8 cellular contexts compared by ENCODE assay signal in the genomic region with DNA sequence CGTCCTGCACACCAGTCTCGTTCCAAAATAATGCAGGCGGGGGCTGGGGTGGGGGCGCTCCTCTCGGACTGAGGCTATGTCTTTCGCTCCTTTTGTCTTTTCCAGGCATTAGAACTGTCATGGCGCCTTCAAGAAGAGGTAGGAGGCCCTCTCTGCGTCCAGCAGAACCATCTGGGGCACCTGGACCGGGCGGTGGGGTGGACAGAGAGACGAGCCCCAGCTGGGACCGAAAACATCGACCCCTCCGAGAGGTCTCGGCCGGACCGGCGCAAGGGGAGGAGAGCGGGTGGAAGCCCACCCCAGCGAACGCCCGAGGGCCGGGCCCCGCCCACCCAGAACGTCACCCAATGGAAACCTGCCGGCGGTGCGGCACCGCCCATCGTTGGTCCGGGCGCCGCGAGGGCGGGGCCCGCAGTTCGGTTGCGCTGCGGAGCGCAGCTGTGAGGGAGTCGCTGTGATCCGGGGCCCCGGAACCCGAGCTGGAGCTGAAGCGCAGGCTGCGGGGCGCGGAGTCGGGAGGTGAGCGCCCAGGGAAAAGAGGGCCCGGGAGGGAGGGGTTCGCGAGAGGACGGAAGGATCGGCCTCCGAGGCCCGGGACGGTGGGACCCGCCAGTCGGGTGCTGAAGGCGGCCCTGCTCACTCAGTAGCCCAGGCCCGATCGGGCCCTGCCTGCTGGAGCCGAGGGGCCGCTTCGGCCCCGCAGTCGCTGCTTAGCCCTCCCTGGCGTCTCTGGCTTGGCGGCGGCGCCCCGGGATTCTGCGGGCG. TPM values are rescaled to one million over a fixed set of nuclear protein-coding genes. Genes with fewer than 3 reads are reported as not detected.
A peak's percentile ranks its signal among the peaks of the same experiment; 100 is the strongest.
DNase-seq lines count a peak whose midpoint lies in the region; ATAC-seq, FAIRE-seq and TF ChIP-seq lines count a peak whose summit lies in the region.

A gene (plus strand): TSS at position 419 of the 765 bp plus-strand sequence. CDS start 4,643 bp downstream, outside the sequence.

- peaks cover 8% of the 10 kb centered on the region; the same call in 1 of the 2 replicates for H3K23me2 ChIP-seq in H1 (ENCODE audit: low read depth, low read length)

- peaks cover 3 to 33% of the 10 kb centered on the region in 2 experiments; a peak in 3 of 4 replicates for H3K79me2 ChIP-seq in H1 (ENCODE audit: control insufficient read depth in 1 of 2, insufficient read depth in 2 of 2, low read length in 2 of 2)
- H3K79me2 ChIP-seq in mesendoderm (ENCODE audit: control insufficient read depth, insufficient read depth, low read length), result peaks cover 28% of the 10 kb centered on the region

- intact Hi-C loops in Caco-2 (cut with micrococcal nuclease; ENCODE audit: unreplicated experiment), result loop anchor here (1.0 to 2.0 kb wide), 2 partner anchors 19 to 58 kb away; a partner anchor contains a TSS

- peak within 1 kb of the TSS; percentile 89 for H3K4me3 Mint-ChIP-seq in Caco-2 (ENCODE audit: unreplicated experiment)
- peak within 1 kb of the TSS; percentile 96 for H3K4me3 Mint-ChIP-seq in activated CD8-positive, alpha-beta memory T cell treated with anti-CD3 and anti-CD28 coated beads, Interleukin-2, amount 10 ng/mL, durations not matched to agents 7 days and 5 days

- BruUV-seq in Caco-2 (replicated peaks; lab: Mats Ljungman, UMichigan), result no TSS peak

- H2AK5ac ChIP-seq in H1 (ENCODE audit: low read depth, low read length), result no peak within 1 kb of the TSS
- no peak within 1 kb of the TSS for H2AK5ac ChIP-seq in mesendoderm (ENCODE audit: low read length)

- H3K4ac ChIP-seq in H1 (replicated peaks; ENCODE audit: insufficient read length, low read depth, low read length), result peak within 1 kb of the TSS; percentile 46
- H3K4ac ChIP-seq in mesendoderm (ENCODE audit: low read depth, low read length), result peak within 1 kb of the TSS; percentile 89

- no peaks in the 10 kb centered on the region for H3K9me3 Mint-ChIP-seq in Caco-2 (ENCODE audit: unreplicated experiment)
- H3K9me3 Mint-ChIP-seq in activated CD8-positive, alpha-beta memory T cell treated with anti-CD3 and anti-CD28 coated beads, Interleukin-2, amount 10 ng/mL, durations not matched to agents 7 days and 5 days (ENCODE audit: low read depth), result no peaks in the 10 kb centered on the region

- POLR2A ChIA-PET in Caco-2 (lab: Charles Lee) (interaction anchor here (1.0 to 3.4 kb wide), 5 partner anchors 19 to 74 kb away, joined by 3 to 63 read pairs (median 4); a partner anchor contains a TSS), H1 (lab: Charles Lee; ENCODE audit: partially characterized antibody) (interaction anchor here (0.7 to 4.8 kb wide), 17 partner anchors 10 to 200 kb away, joined by 3 to 48 read pairs (median 4); a partner anchor contains a TSS)

- DNase-seq in Caco-2 (peak; percentile 96 to 98), HTR-8/SVneo (ENCODE audit: insufficient read length, low spot score) (peak; percentile 96), NT2/D1 (ENCODE audit: low read depth, low spot score) (peak; percentile 88), H1 (ENCODE audit: low read depth in 1 of 2, low spot score in 2 of 2) (peak; percentile 71 to 96), mesendoderm (peak; percentile 95)
- peak; percentile 94 for DNase-seq in activated CD8-positive, alpha-beta memory T cell treated with anti-CD3 and anti-CD28 coated beads, Interleukin-2, amount 10 ng/mL, durations not matched to agents 7 days and 5 days
- DNase-seq in stimulated activated CD8-positive, alpha-beta memory T cell treated with anti-CD3 and anti-CD28 coated beads, Interleukin-12 subunit alpha, Interleukin-12 subunit beta, amount 100 ng/mL, for 4 hours (ENCODE audit: low read depth), result peak; percentile 87

- H3K27ac ChIP-seq in H1 (ENCODE audit: low read depth, low read length) (peak within 1 kb of the TSS; percentile 85), mesendoderm (ENCODE audit: low read depth, low read length) (peak within 1 kb of the TSS; percentile 99)

- peaks cover 6% of the 10 kb centered on the region for H3K4me1 Mint-ChIP-seq in Caco-2 (ENCODE audit: low read depth, unreplicated experiment)
- H3K4me1 Mint-ChIP-seq in activated CD8-positive, alpha-beta memory T cell treated with anti-CD3 and anti-CD28 coated beads, Interleukin-2, amount 10 ng/mL, durations not matched to agents 7 days and 5 days, result peaks cover 31% of the 10 kb centered on the region

- H3K36me3 ChIP-seq in Caco-2 (ENCODE audit: control insufficient read depth, insufficient read depth, low read length) (peaks cover 2% of the 10 kb centered on the region; the same call in 1 of the 2 replicates), NT2/D1 (ENCODE audit: insufficient read depth, insufficient read length, low read length) (peaks cover 4% of the 10 kb centered on the region), H1 (ENCODE audit: control insufficient read depth in 2 of 4, insufficient read depth in 4 of 4, low read length in 3 of 4) (peaks cover under 1 to 4% (median 3%) of the 10 kb centered on the region in 4 experiments; a peak in 7 of 8 replicates), mesendoderm (ENCODE audit: control insufficient read depth, insufficient read depth, low read length) (no peaks in the 10 kb centered on the region)

- peak within 1 kb of the TSS; percentile 92 for H3K4me3 ChIP-seq in Caco-2 (ENCODE audit: low read depth, low read length)
- H3K4me3 ChIP-seq in NT2/D1 (ENCODE audit: insufficient read length, low read depth), result peak within 1 kb of the TSS; percentile 79
- H3K4me3 ChIP-seq in H1 (ENCODE audit: extremely low read depth in 1 of 4, insufficient read depth in 2 of 4, low read depth in 3 of 4, low read length in 4 of 4), result peak within 1 kb of the TSS; percentile 83 to 94 (median 91)
- H3K4me3 ChIP-seq in mesendoderm (ENCODE audit: low read length), result peak within 1 kb of the TSS; percentile 77

- H4K5ac ChIP-seq in H1 (ENCODE audit: insufficient read length, low read depth, low read length) (peak within 1 kb of the TSS; percentile 73), mesendoderm (ENCODE audit: low read length) (no peak within 1 kb of the TSS)

- peak; percentile 84 for ATAC-seq in GM21367 (IDR thresholded peaks at IDR 0.05; ENCODE audit: unreplicated experiment)
- peak; percentile 89 for ATAC-seq in activated CD8-positive, alpha-beta memory T cell treated with anti-CD3 and anti-CD28 coated beads, Interleukin-2, amount 10 ng/mL, durations not matched to agents 7 days and 5 days

- H3K9me3 ChIP-seq in Caco-2 (no peaks in the 10 kb centered on the region), NT2/D1 (ENCODE audit: insufficient read depth, low read length) (no peaks in the 10 kb centered on the region), H1 (ENCODE audit: insufficient read depth in 2 of 2, low read depth in 1 of 2, low read length in 1 of 2) (no peaks in the 10 kb centered on the region)

- no peak within 1 kb of the TSS for H2BK20ac ChIP-seq in H1 (ENCODE audit: low read length)

- no peaks in the 10 kb centered on the region for H3K27me3 ChIP-seq in Caco-2 (replicated peaks; ENCODE audit: control insufficient read depth, insufficient read depth, low read length)
- no peaks in the 10 kb centered on the region for H3K27me3 ChIP-seq in NT2/D1 (ENCODE audit: insufficient read depth, insufficient read length)
- H3K27me3 ChIP-seq in H1 (replicated peaks in 1 of 4; ENCODE audit: control insufficient read depth in 3 of 4, extremely low read depth in 1 of 4, insufficient read depth in 3 of 4, low read length in 3 of 4), result no peaks in the 10 kb centered on the region
- no peaks in the 10 kb centered on the region for H3K27me3 ChIP-seq in mesendoderm (ENCODE audit: insufficient read depth, low read length, poor library complexity)

- H2BK120ac ChIP-seq in H1 (replicated peaks; ENCODE audit: low read depth, low read length), result no peak within 1 kb of the TSS
- H2BK120ac ChIP-seq in mesendoderm (ENCODE audit: low read depth, low read length), result peak within 1 kb of the TSS; percentile 66

- peak within 1 kb of the TSS; percentile 78 to 93 for H3K4me2 ChIP-seq in H1 (ENCODE audit: insufficient read depth in 1 of 2, low read depth in 2 of 2, low read length in 2 of 2)
- H3K4me2 ChIP-seq in mesendoderm (ENCODE audit: low read length), result peak within 1 kb of the TSS; percentile 82

- H2AFZ ChIP-seq in H1 (ENCODE audit: low read length), result peak within 1 kb of the TSS; percentile 65; the same call in 1 of the 2 replicates

- H3K27me3 Mint-ChIP-seq in Caco-2 (ENCODE audit: insufficient read depth, unreplicated experiment), result no peaks in the 10 kb centered on the region
- H3K27me3 Mint-ChIP-seq in activated CD8-positive, alpha-beta memory T cell treated with anti-CD3 and anti-CD28 coated beads, Interleukin-2, amount 10 ng/mL, durations not matched to agents 7 days and 5 days, result peaks cover 3% of the 10 kb centered on the region

- peak within 1 kb of the TSS; percentile 75; the same call in 1 of the 2 replicates for H2BK5ac ChIP-seq in H1 (ENCODE audit: low read depth, low read length)
- no peak within 1 kb of the TSS for H2BK5ac ChIP-seq in mesendoderm (ENCODE audit: low read length)

- H3K4me1 ChIP-seq in Caco-2 (peaks cover 19% of the 10 kb centered on the region), NT2/D1 (ENCODE audit: insufficient read depth, insufficient read length) (peaks cover 2% of the 10 kb centered on the region), H1 (replicated peaks in 1 of 4; ENCODE audit: control insufficient read depth in 3 of 4, insufficient read depth in 4 of 4, low read length in 3 of 4) (no peaks in the 10 kb centered on the region; a peak in 2 of 7 replicates), mesendoderm (ENCODE audit: control insufficient read depth, low read depth, low read length) (peaks cover 2% of the 10 kb centered on the region)

- FAIRE-seq in HTR-8/SVneo (lab: Jason Lieb, UNC) (peak; percentile 90), H1 (lab: Jason Lieb, UNC) (no peak)

- peak in 1 of 2 experiments; percentile 34; a peak in 1 of 3 replicates for TF ChIP-seq EP300 in H1 (IDR thresholded peaks at IDR 0.05; ENCODE audit: borderline replicate concordance in 1 of 2, low read depth in 2 of 2, low read length in 2 of 2)

- H3K18ac ChIP-seq in H1 (ENCODE audit: extremely low read depth, low read length), result peak within 1 kb of the TSS; percentile 93
- H3K18ac ChIP-seq in mesendoderm (ENCODE audit: low read length), result peak within 1 kb of the TSS; percentile 97

- H3K23ac ChIP-seq in H1 (ENCODE audit: insufficient read length) (no peak within 1 kb of the TSS), mesendoderm (ENCODE audit: low read length) (peak within 1 kb of the TSS; percentile 29)

- WGBS in H1 (ENCODE audit: extremely low coverage in 1 of 2, insufficient coverage in 1 of 2, insufficient read length in 1 of 2, insufficient replicate concordance in 2 of 2, low coverage in 1 of 2, low lambda C conversion rate in 2 of 2, missing lambda C conversion rate in 1 of 2), 2 experiments, result 1% methylated on average over 28 of the region's 75 CpGs; no CpG with 5 or more reads in 1 of the 2 experiments
- WGBS in mesendoderm (ENCODE audit: extremely low coverage, insufficient coverage, low lambda C conversion rate), result no CpG with 5 or more reads among the region's 75 CpGs

- H4K8ac ChIP-seq in H1 (ENCODE audit: extremely low read depth, insufficient read depth, low read length) (peak within 1 kb of the TSS; percentile 91), mesendoderm (ENCODE audit: low read depth, low read length) (peak within 1 kb of the TSS; percentile 91)

- H4K20me1 ChIP-seq in H1 (replicated peaks in 1 of 2; ENCODE audit: control insufficient read depth in 1 of 2, insufficient read depth in 2 of 2, low read length in 2 of 2), result peaks cover 5 to 14% of the 10 kb centered on the region in 2 experiments

- peak within 1 kb of the TSS; percentile 94 for H3K27ac Mint-ChIP-seq in Caco-2 (ENCODE audit: unreplicated experiment)
- H3K27ac Mint-ChIP-seq in activated CD8-positive, alpha-beta memory T cell treated with anti-CD3 and anti-CD28 coated beads, Interleukin-2, amount 10 ng/mL, durations not matched to agents 7 days and 5 days, result peak within 1 kb of the TSS; percentile 97

- TF ChIP-seq POLR2A in H1 (IDR thresholded peaks at IDR 0.05; ENCODE audit: control extremely low read depth in 1 of 2, low read depth in 2 of 2, low read length in 2 of 2), result peak; percentile 61 to 80

- no peak within 1 kb of the TSS for H2BK15ac ChIP-seq in H1 (ENCODE audit: low read length)
- no peak within 1 kb of the TSS for H2BK15ac ChIP-seq in mesendoderm (replicated peaks; ENCODE audit: low read depth)

- no peak within 1 kb of the TSS for H2BK12ac ChIP-seq in H1 (ENCODE audit: low read depth, low read length)

- H3K79me1 ChIP-seq in H1 (ENCODE audit: low read depth, low read length) (peaks cover 3% of the 10 kb centered on the region; the same call in 1 of the 2 replicates), mesendoderm (ENCODE audit: low read length) (peaks cover 5% of the 10 kb centered on the region)

- H3K9ac ChIP-seq in NT2/D1 (ENCODE audit: insufficient read length, low read depth) (peak within 1 kb of the TSS; percentile 95), H1 (replicated peaks in 1 of 4; ENCODE audit: extremely low read depth in 1 of 4, low read depth in 3 of 4, low read length in 3 of 4) (peak within 1 kb of the TSS; percentile 79 to 85 (median 82)), mesendoderm (ENCODE audit: low read length) (peak within 1 kb of the TSS; percentile 91)

- no peak within 1 kb of the TSS for H3K14ac ChIP-seq in H1 (ENCODE audit: insufficient read length)

- H3K36me3 Mint-ChIP-seq in Caco-2 (ENCODE audit: insufficient read depth, unreplicated experiment), result peaks cover 31% of the 10 kb centered on the region
- peaks cover 9% of the 10 kb centered on the region for H3K36me3 Mint-ChIP-seq in activated CD8-positive, alpha-beta memory T cell treated with anti-CD3 and anti-CD28 coated beads, Interleukin-2, amount 10 ng/mL, durations not matched to agents 7 days and 5 days

- peak within 1 kb of the TSS; percentile 77 for H3K56ac ChIP-seq in H1 (replicated peaks; ENCODE audit: insufficient read length, low read depth, low read length)
- H3K56ac ChIP-seq in mesendoderm (ENCODE audit: low read length), result peak within 1 kb of the TSS; percentile 96

- TF ChIP-seq CTCF in Caco-2 (IDR thresholded peaks at IDR 0.05; ENCODE audit: insufficient read depth in 1 of 2, low read depth in 1 of 2, low read length in 1 of 2, severe bottlenecking in 1 of 2, unreplicated experiment in 1 of 2) (peak in 1 of 2 experiments; percentile 0), H1 (IDR thresholded peaks at IDR 0.05; ENCODE audit: control extremely low read depth in 1 of 3, insufficient read depth in 1 of 3, low read depth in 1 of 3, low read length in 3 of 3) (peak in 1 of 3 experiments; percentile 11; a peak in 1 of 4 replicates)

- no peak within 1 kb of the TSS for H4K91ac ChIP-seq in H1 (replicated peaks; ENCODE audit: insufficient read length, low read length)

- TF ChIP-seq RAD21 in H1 (IDR thresholded peaks at IDR 0.05 in 1 of 2, conservative IDR thresholded peaks at IDR 0.05 in 1 of 2; ENCODE audit: low read depth in 2 of 2, low read length in 2 of 2), result no peak

- CTCF ChIA-PET in Caco-2 (lab: Charles Lee), result interaction anchor here (0.6 to 3.7 kb wide), 8 partner anchors 12 to 462 kb away, joined by 3 to 36 read pairs (median 4); a partner anchor contains a TSS
- CTCF ChIA-PET in activated CD8-positive, alpha-beta memory T cell treated with anti-CD3 and anti-CD28 coated beads, Interleukin-2, amount 10 ng/mL, durations not matched to agents 7 days and 5 days (lab: Charles Lee), result interaction anchor here (1.8 to 4.9 kb wide), 4 partner anchors 10 to 255 kb away, joined by 4 to 33 read pairs (median 18); a partner anchor contains a TSS
- CTCF ChIA-PET in H1 (lab: Charles Lee; ENCODE audit: partially characterized antibody), result interaction anchor here (0.8 to 5.0 kb wide), 3 partner anchors 13 to 21 kb away, joined by 3 to 24 read pairs (median 16); no protein-coding TSS in a partner anchor

RNA-seq across cellular contexts. Expression of the gene that starts here (rescaled TPM):
- 148 and 169 TPM in 2 replicates for total RNA-seq in Caco-2 (2022)
- total RNA-seq in activated CD8-positive, alpha-beta memory T cell treated with anti-CD3 and anti-CD28 coated beads, Interleukin-2, amount 10 ng/mL, durations not matched to agents 7 days and 5 days, result 100 to 1,000 TPM in 1 of 2 experiments, 10 to 100 TPM in 1; 88.5 to 103 TPM
- 115 TPM in 2 replicates for total RNA-seq in H1 (2021; fragmentation: NEBNext Ultra II Directional; extraction: Animal tissue kit (Norgen Biotek cat#: 25700))
- polyA plus RNA-seq in H1 (2011; rRNA removed), result 137 and 145 TPM in 2 replicates
- 158 TPM for polyA plus RNA-seq in H1 (2011; cell fraction: cytosol; rRNA removed)
- 118 TPM for polyA plus RNA-seq in H1 (2011; cell fraction: nucleus; rRNA removed)
- 89.2 to 112 TPM (median 108 TPM) in 4 replicates for polyA plus RNA-seq in H1 (2012, experiment 1 of 2)
- 129 TPM for polyA plus RNA-seq in H1 (2012, experiment 2 of 2)
- polyA plus RNA-seq in H1 (2013, experiment 1 of 2), result 63.7 TPM
- 63.9 TPM for polyA plus RNA-seq in H1 (2013, experiment 2 of 2)
- 174 and 184 TPM in 2 replicates for polyA minus RNA-seq in H1 (2011; rRNA and poly(A)+ RNA removed)
- 72.7 TPM for polyA minus RNA-seq in H1 (2011; cell fraction: cytosol; rRNA and poly(A)+ RNA removed)
- polyA minus RNA-seq in H1 (2011; cell fraction: nucleus; rRNA and poly(A)+ RNA removed), result 53.7 TPM
- 88.4 TPM for polyA plus RNA-seq in mesendoderm (2013, experiment 1 of 2)
- 88.9 TPM for polyA plus RNA-seq in mesendoderm (2013, experiment 2 of 2)

Comparison
In these comparisons a context has a peak if more than half of its experiments do, and no peak if none do; other contexts are left out.
1. Peak in every context shown above with its lines: DNase-seq, ATAC-seq, H3K4me3 ChIP-seq and H3K27ac ChIP-seq.